Comparison of ENCODE assay signal across 33 cellular contexts in the genomic region with DNA sequence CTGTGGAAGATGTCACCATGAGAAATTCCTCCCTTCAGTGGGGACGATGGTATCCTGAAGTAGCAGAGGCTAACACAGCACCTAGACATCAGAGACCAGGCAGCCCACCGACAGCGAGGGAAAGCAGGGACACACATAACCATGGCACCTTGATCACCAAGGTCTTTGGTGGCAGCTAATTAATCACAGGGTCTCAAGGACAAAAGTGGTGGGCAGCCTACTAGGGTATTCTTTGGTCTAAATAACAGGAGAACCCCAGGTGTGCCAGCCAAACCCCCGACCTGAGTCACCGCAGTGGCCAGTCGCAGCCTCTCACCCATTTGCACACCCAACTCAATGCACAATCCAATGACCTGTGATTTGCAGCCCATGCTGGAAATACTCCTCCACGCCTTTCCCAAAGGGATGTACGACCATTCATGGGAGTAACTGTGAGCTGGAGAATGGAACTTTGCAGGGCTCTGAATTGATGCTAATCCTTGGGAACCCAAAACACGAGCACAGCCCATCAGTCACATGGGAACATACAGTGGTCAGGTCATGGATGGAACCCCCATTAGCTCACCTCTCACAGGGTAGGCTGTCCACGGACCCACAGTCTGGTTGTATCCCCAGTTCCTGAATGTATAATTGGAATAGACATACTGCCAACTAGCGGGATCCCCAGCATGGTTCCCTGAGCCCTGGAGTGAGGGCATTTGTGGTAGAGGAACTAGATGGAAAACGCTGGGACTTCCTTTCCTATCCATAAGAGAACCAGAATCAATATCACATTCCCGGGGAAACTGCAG. TPM values are rescaled to one million over a fixed set of nuclear protein-coding genes. Genes with fewer than 3 reads are reported as not detected.
"Had no signal": no experiment of that assay in that cellular context is flagged by ENCODE, and none has a peak within 500 bp of the region (broad histone marks: within the 10 kb centered on the region; RNA-seq: fewer than 3 reads in every experiment).

No MANE protein-coding gene starts in this region.

- H3K4me3 ChIP-seq: esophagus muscularis mucosa, gastroesophageal sphincter, heart right ventricle, lung, mucosa of descending colon, neural progenitor cell, ovary, psoas muscle, skin epidermis, spleen, thoracic aorta, tibial nerve, upper lobe of right lung, vagina had no signal

- H3K36me3 Mint-ChIP-seq: mesothelial cell of epicardium; neural progenitor cell; stimulated activated memory B cell treated with anti-CD40 and anti-IgM and Interleukin-4, amounts not matched to agents 10 μg/mL and 1 μg/mL and 100 μg/mL, for 72 hours had no signal

- H2AFZ ChIP-seq: neural progenitor cell had no signal

- H3K27ac Mint-ChIP-seq: dendritic cell treated with granulocyte-macrophage colony-stimulating factor and Interleukin-4, amounts not matched to agents 40 ng/mL and 50 ng/mL, for 4 days; memory B cell; mesothelial cell of epicardium; naive B cell; nephron; neural progenitor cell; stimulated activated memory B cell treated with anti-CD40 and anti-IgM and Interleukin-4, amounts not matched to agents 10 μg/mL and 1 μg/mL and 100 μg/mL, for 72 hours had no signal

- ATAC-seq: foreskin keratinocyte; gastroesophageal sphincter; heart right ventricle; left colon; mucosa of descending colon; psoas muscle; right cardiac atrium; stimulated activated memory B cell treated with anti-CD40 and anti-IgM and Interleukin-4, amounts not matched to agents 10 μg/mL and 1 μg/mL and 100 μg/mL, for 72 hours; stimulated activated naive CD8-positive, alpha-beta T cell treated with anti-CD3 and anti-CD28 coated beads, Interleukin-15, Interleukin-2, amounts not matched to agents 100 U/mL and 50 U/mL, for 24 hours; upper lobe of right lung had no signal

- H3K4me1 ChIP-seq: esophagus muscularis mucosa, foreskin keratinocyte, gastroesophageal sphincter, heart right ventricle, neural progenitor cell, psoas muscle, spleen, tibial nerve, upper lobe of right lung, vagina had no signal

- H3K4me2 ChIP-seq: neural progenitor cell had no signal

- H3K9me3 ChIP-seq: ovary, psoas muscle, upper lobe of right lung had no signal

- H3K4me1 Mint-ChIP-seq: memory B cell; mesothelial cell of epicardium; nephron; neural progenitor cell; stimulated activated memory B cell treated with anti-CD40 and anti-IgM and Interleukin-4, amounts not matched to agents 10 μg/mL and 1 μg/mL and 100 μg/mL, for 72 hours had no signal

- H3K4me3 Mint-ChIP-seq: dendritic cell treated with granulocyte-macrophage colony-stimulating factor and Interleukin-4, amounts not matched to agents 40 ng/mL and 50 ng/mL, for 4 days; memory B cell; mesothelial cell of epicardium; naive B cell; nephron; neural progenitor cell; stimulated activated memory B cell treated with anti-CD40 and anti-IgM and Interleukin-4, amounts not matched to agents 10 μg/mL and 1 μg/mL and 100 μg/mL, for 72 hours had no signal

- H3K27me3 Mint-ChIP-seq: dendritic cell treated with granulocyte-macrophage colony-stimulating factor and Interleukin-4, amounts not matched to agents 40 ng/mL and 50 ng/mL, for 4 days had no signal

- H3K9me3 Mint-ChIP-seq: dendritic cell treated with granulocyte-macrophage colony-stimulating factor and Interleukin-4, amounts not matched to agents 40 ng/mL and 50 ng/mL, for 4 days had no signal

- H3K27ac ChIP-seq: esophagus muscularis mucosa, foreskin keratinocyte, gastroesophageal sphincter, heart right ventricle, neural progenitor cell, ovary, psoas muscle, skin epidermis, spleen, thoracic aorta, tibial nerve, upper lobe of right lung, vagina had no signal

- H3K27me3 ChIP-seq: foreskin keratinocyte, neural progenitor cell, ovary, spleen, tibial nerve, upper lobe of right lung, vagina had no signal

- DNase-seq: effector CD8-positive, alpha-beta T cell; foreskin keratinocyte; heart right ventricle; hippocampal formation; left colon; mucosa of descending colon; naive B cell; ovary; posterior cingulate gyrus; psoas muscle; right cardiac atrium; spleen; stimulated activated CD4-positive, alpha-beta T cell treated with anti-CD3 and anti-CD28 coated beads, Interleukin-4, amount 100 ng/mL, for 4 hours; stimulated activated naive CD8-positive, alpha-beta T cell treated with anti-CD3 and anti-CD28 coated beads, Interleukin-15, Interleukin-2, amounts not matched to agents 100 U/mL and 50 U/mL, for 24 hours; upper lobe of right lung had no signal

- H3K36me3 ChIP-seq: esophagus muscularis mucosa, gastroesophageal sphincter, heart right ventricle, neural progenitor cell, ovary, spleen, thoracic aorta, tibial nerve, upper lobe of right lung, vagina had no signal

RNA-seq across cellular contexts. Expression of a gene that starts 58.7 kb away (rescaled TPM):
- total RNA-seq: endothelial cell of umbilical vein, epithelial cell of proximal tubule, fibroblast of lung, foreskin keratinocyte, kidney epithelial cell, renal cortical epithelial cell had no signal
